In genomic region chr17:18855831-18856624, GRCh38 we compare ENCODE assay signal across 8 cellular contexts. TPM values are rescaled to one million over a fixed set of nuclear protein-coding genes. Genes with fewer than 3 reads are reported as not detected.
A peak's percentile ranks its signal among the peaks of the same experiment; 100 is the strongest.
DNase-seq lines count a peak whose midpoint lies in the region; ATAC-seq and TF ChIP-seq lines count a peak whose summit lies in the region.

No MANE protein-coding gene starts in this region.

- H3K4me1 Mint-ChIP-seq in T-cell: peaks cover 46 to 48% (median 46%) of the 10 kb centered on the region in 3 donors

- no peaks in the 10 kb centered on the region for H3K27me3 Mint-ChIP-seq in T-cell

- H3K4me1 ChIP-seq in upper lobe of left lung: peaks cover 19 to 44% (median 22%) of the 10 kb centered on the region in 4 donors

- H3K36me3 ChIP-seq in upper lobe of left lung: no peaks in the 10 kb centered on the region

- no peaks in the 10 kb centered on the region for H3K36me3 Mint-ChIP-seq in T-cell

- CTCF ChIA-PET in T-cell (lab: Charles Lee): no interaction called here

- no peaks in the 10 kb centered on the region for H3K9me3 ChIP-seq in upper lobe of left lung

- H3K27me3 ChIP-seq in upper lobe of left lung: no peaks in the 10 kb centered on the region

- TF ChIP-seq POLR2A in upper lobe of left lung (IDR thresholded peaks at IDR 0.05): peak in 2 of 4 donors; percentile 86 to 93

- peak overlapping the region; percentile 38 to 57 (median 50) for H3K4me3 ChIP-seq in upper lobe of left lung

- 0% methylated on average over 16 to 31 of the region's 31 CpGs for WGBS in upper lobe of left lung, 2 donors

- in situ Hi-C loops in GM13977 (cut with MboI; ENCODE audit: low pct_unique_long_range_greater_than_20kb, low sequenced_read_pairs, unreplicated experiment): no loop called here

- peak in 1 of 4 donors; percentile 15 for TF ChIP-seq EP300 in upper lobe of left lung (IDR thresholded peaks at IDR 0.05)

- intact Hi-C loops in left cardiac atrium (cut with DNase I) (no loop called here), posterior cingulate gyrus (cut with DNase I) (no loop called here)

- POLR2A ChIA-PET in T-cell (lab: Charles Lee): no interaction called here

- peak overlapping the region; percentile 88 to 94 (median 91) for H3K4me3 Mint-ChIP-seq in T-cell

- H3K9me3 Mint-ChIP-seq in T-cell: no peaks in the 10 kb centered on the region

- ATAC-seq in HG02870 (IDR thresholded peaks at IDR 0.05; ENCODE audit: unreplicated experiment) (peak; percentile 75), T-cell (replicated peaks in 1 of 4) (peak; percentile 88 to 91 (median 90)), left cardiac atrium (peak; percentile 92 to 93), upper lobe of left lung (ENCODE audit: low FRiP score in 2 of 2) (peak; percentile 94 to 95)

- no peak for TF ChIP-seq CTCF in GM13977 (IDR thresholded peaks at IDR 0.05; ENCODE audit: extremely low read depth, insufficient read depth, missing control alignments)
- TF ChIP-seq CTCF in upper lobe of left lung (IDR thresholded peaks at IDR 0.05): no peak

- H3K27ac Mint-ChIP-seq in T-cell: peak overlapping the region; percentile 88 to 90

- DNase-seq in GM13977 (ENCODE audit: low spot score) (peak; percentile 86), NCI-H146 (lab: John Stamatoyannopoulos, UW) (peak; percentile 97), T-cell (peak; percentile 59 to 90 (median 84)), amniotic stem cell (lab: John Stamatoyannopoulos, UW) (peak; percentile 92), left cardiac atrium (peak; percentile 94), posterior cingulate gyrus (peak; percentile 88 to 99 (median 94)), upper lobe of left lung (peak in 1 of 2 donors; percentile 95)

- peak overlapping the region; percentile 55 to 85 (median 76) for H3K27ac ChIP-seq in upper lobe of left lung

RNA-seq across cellular contexts. Expression of gene PRPSAP2, which starts 1.9 kb away (rescaled TPM):
- total RNA-seq in T-cell (10 to 100 TPM; 27.4 to 49.6 (median 39.6) TPM), left cardiac atrium (10 to 100 TPM; 21.3 to 26.7 TPM), upper lobe of left lung (10 to 100 TPM; 16.6 to 39.8 (median 29.2) TPM)
